In the genomic region with DNA sequence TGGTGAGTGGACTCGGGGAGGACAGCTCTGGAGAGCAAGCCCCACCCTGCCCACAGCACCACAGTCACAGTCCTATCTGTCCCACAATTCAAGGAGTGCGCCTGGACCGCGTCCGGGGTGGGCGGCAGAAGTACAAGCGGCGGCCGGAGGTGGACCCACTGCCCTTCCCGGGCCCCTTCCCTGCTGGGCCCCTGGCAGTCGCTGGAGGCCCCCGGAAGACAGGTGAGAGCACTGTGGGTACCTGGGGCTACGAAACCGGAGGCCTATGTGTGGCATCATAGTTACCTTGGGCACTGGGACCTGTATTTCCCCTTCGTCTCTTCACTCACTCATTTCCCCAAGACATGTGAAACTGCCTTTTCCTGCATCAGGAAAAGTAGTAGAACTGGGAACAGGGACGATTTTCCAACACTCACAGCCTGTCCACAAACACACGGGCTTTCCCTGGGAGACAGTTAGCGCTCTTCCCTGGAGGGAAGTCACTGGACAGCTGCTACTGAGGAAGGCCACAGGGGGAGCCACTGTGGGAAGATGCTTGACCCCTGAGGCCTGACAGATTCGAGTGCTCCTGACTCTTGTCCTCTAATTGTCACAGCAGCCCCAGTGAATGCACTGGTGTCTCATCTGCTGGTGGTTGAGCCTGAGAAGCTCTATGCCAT, we compare ENCODE assay signal across 1 cellular context.
TF ChIP-seq lines count a peak whose summit lies in the region.

No MANE protein-coding gene starts in this region.

TF ChIP-seq in HCT116, 20 proteins besides CTCF, POLR2A, EP300 and RAD21 (continued from another document):
- TF ChIP-seq, protein P1, sequence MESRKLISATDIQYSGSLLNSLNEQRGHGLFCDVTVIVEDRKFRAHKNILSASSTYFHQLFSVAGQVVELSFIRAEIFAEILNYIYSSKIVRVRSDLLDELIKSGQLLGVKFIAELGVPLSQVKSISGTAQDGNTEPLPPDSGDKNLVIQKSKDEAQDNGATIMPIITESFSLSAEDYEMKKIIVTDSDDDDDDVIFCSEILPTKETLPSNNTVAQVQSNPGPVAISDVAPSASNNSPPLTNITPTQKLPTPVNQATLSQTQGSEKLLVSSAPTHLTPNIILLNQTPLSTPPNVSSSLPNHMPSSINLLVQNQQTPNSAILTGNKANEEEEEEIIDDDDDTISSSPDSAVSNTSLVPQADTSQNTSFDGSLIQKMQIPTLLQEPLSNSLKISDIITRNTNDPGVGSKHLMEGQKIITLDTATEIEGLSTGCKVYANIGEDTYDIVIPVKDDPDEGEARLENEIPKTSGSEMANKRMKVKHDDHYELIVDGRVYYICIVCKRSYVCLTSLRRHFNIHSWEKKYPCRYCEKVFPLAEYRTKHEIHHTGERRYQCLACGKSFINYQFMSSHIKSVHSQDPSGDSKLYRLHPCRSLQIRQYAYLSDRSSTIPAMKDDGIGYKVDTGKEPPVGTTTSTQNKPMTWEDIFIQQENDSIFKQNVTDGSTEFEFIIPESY (IDR thresholded peaks at IDR 0.05; ENCODE audit: extremely low read depth, insufficient replicate concordance, low read length), result no peak
- no peak for TF ChIP-seq ELF1 (IDR thresholded peaks at IDR 0.05; ENCODE audit: borderline replicate concordance, low read depth)
- no peak for TF ChIP-seq CEBPB (IDR thresholded peaks at IDR 0.05; ENCODE audit: low read depth)
